ENCODE assay signal across 1 cellular context in genomic region chr3:152455989-152456388, GRCh38.
A peak's percentile ranks its signal among the peaks of the same experiment; 100 is the strongest.
TF ChIP-seq lines count a peak whose summit lies in the region.

No MANE protein-coding gene starts in this region.

TF ChIP-seq in neural cell, 6 proteins besides CTCF, POLR2A, EP300 and RAD21 (continued from another document):
- peak; percentile 56 for TF ChIP-seq REST (IDR thresholded peaks at IDR 0.05; ENCODE audit: borderline replicate concordance)
- TF ChIP-seq SMC3 (conservative IDR thresholded peaks at IDR 0.05; ENCODE audit: poor library complexity): no peak
- TF ChIP-seq MXI1 (conservative IDR thresholded peaks at IDR 0.05; ENCODE audit: poor library complexity, severe bottlenecking): peak; percentile 32
TF ChIP-seq in neural cell: peak in this region for 3.
